In the genomic region with DNA sequence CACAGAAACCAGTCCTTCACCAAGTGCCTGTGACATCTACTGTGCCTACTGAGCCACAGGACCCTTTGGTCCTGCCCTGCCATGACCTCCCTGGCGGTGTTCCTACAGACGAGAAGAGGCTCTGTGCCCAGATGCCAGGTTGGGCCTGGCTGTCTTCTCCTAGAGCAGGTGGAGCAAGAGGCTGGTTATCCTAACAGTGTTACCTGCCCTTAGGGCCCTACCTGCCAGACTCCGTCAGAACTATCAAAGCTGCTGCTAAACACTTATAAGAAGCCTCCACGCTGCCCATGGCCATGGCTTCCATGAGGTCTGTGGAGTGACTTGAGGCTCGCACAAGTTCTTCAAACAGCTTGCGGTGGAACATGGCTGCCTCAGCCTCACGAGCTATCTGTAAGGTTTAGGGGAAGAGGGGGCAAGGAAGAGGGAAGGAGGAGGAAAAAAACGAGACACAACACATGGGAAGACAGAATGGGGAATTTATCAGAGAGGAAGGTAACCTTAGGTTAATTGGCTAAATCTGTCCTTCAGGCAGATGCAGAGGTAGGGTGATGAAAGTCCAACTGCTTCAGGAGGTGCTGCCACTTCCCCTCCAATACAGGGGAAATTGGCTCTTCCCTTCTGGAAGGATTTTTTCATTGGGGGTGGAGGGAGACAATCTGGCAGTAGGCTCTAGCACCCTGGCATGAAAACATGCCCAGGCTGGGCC, we compare ENCODE assay signal across 10 cellular contexts. TPM values are rescaled to one million over a fixed set of nuclear protein-coding genes. Genes with fewer than 3 reads are reported as not detected.
DNase-seq lines count a peak whose midpoint lies in the region; ATAC-seq, FAIRE-seq and TF ChIP-seq lines count a peak whose summit lies in the region.
"Had no signal": no experiment of that assay in that cellular context is flagged by ENCODE, and none has a peak within 500 bp of the region (broad histone marks: within the 10 kb centered on the region; RNA-seq: fewer than 3 reads in every experiment).

No MANE protein-coding gene starts in this region.

- peaks cover 0 to 11% of the 10 kb centered on the region in 2 donors for H3K4me1 ChIP-seq in kidney (ENCODE audit: control insufficient read depth in 1 of 2, insufficient read depth in 1 of 2, low read depth in 1 of 2, low read length in 2 of 2)
- H3K4me1 ChIP-seq in suprapubic skin, result peaks cover 35% of the 10 kb centered on the region

- no peaks in the 10 kb centered on the region for H3K9me3 ChIP-seq in kidney (ENCODE audit: control insufficient read depth in 1 of 2, low read length in 2 of 2)
- no peaks in the 10 kb centered on the region for H3K9me3 ChIP-seq in suprapubic skin

- peak; percentile 43 for DNase-seq in activated CD8-positive, alpha-beta memory T cell treated with anti-CD3 and anti-CD28 coated beads, Interleukin-2, amount 50 U/mL, for 48 hours
- no peak for DNase-seq in activated CD8-positive, alpha-beta memory T cell treated with anti-CD3 and anti-CD28 coated beads, Interleukin-2, amount 10 ng/mL, durations not matched to agents 7 days and 5 days
- DNase-seq in kidney (no peak), suprapubic skin (ENCODE audit: low spot score in 2 of 2) (no peak), T-helper 2 cell (no peak), endothelial cell (ENCODE audit: low spot score) (no peak)
- DNase-seq: activated CD4-positive, CD25-positive, alpha-beta regulatory T cell had no signal

- no peak overlapping the region for H3K9ac ChIP-seq in kidney (ENCODE audit: low read length in 2 of 2)

- TF ChIP-seq EP300 in suprapubic skin (IDR thresholded peaks at IDR 0.05), result no peak

- no peak for FAIRE-seq in kidney (lab: Jason Lieb, UNC)

- H3K9me3 Mint-ChIP-seq in activated CD8-positive, alpha-beta memory T cell treated with anti-CD3 and anti-CD28 coated beads, Interleukin-2, amount 10 ng/mL, durations not matched to agents 7 days and 5 days (ENCODE audit: low read depth), result no peaks in the 10 kb centered on the region
- H3K9me3 Mint-ChIP-seq in activated naive CD8-positive, alpha-beta T cell (ENCODE audit: low read depth), result no peaks in the 10 kb centered on the region
- H3K9me3 Mint-ChIP-seq in endothelial cell (ENCODE audit: unreplicated experiment), result no peaks in the 10 kb centered on the region

- H3K27me3 Mint-ChIP-seq in activated CD8-positive, alpha-beta memory T cell treated with anti-CD3 and anti-CD28 coated beads, Interleukin-2, amount 10 ng/mL, durations not matched to agents 7 days and 5 days, result peaks cover 3% of the 10 kb centered on the region
- no peaks in the 10 kb centered on the region for H3K27me3 Mint-ChIP-seq in activated naive CD8-positive, alpha-beta T cell
- peaks cover 9% of the 10 kb centered on the region for H3K27me3 Mint-ChIP-seq in endothelial cell (ENCODE audit: unreplicated experiment)

- WGBS in suprapubic skin, result 57% methylated on average over 8 of the region's 8 CpGs

- peaks cover 14% of the 10 kb centered on the region for H3K4me1 Mint-ChIP-seq in activated CD8-positive, alpha-beta memory T cell treated with anti-CD3 and anti-CD28 coated beads, Interleukin-2, amount 10 ng/mL, durations not matched to agents 7 days and 5 days
- peaks cover 9% of the 10 kb centered on the region for H3K4me1 Mint-ChIP-seq in activated naive CD8-positive, alpha-beta T cell (ENCODE audit: low read depth)
- H3K4me1 Mint-ChIP-seq in endothelial cell (ENCODE audit: unreplicated experiment), result peaks cover 2% of the 10 kb centered on the region

- no peaks in the 10 kb centered on the region for H3K27me3 ChIP-seq in suprapubic skin

- TF ChIP-seq CTCF in kidney (IDR thresholded peaks at IDR 0.05; ENCODE audit: borderline replicate concordance, extremely low read depth, insufficient read depth), result no peak
- TF ChIP-seq CTCF in suprapubic skin (IDR thresholded peaks at IDR 0.05), result no peak
- TF ChIP-seq CTCF in endothelial cell (IDR thresholded peaks at IDR 0.05; ENCODE audit: unreplicated experiment), result no peak

- H3K27ac Mint-ChIP-seq in activated CD8-positive, alpha-beta memory T cell treated with anti-CD3 and anti-CD28 coated beads, Interleukin-2, amount 10 ng/mL, durations not matched to agents 7 days and 5 days, result no peak overlapping the region
- H3K27ac Mint-ChIP-seq in activated naive CD8-positive, alpha-beta T cell, result peak overlapping the region; percentile 58
- H3K27ac Mint-ChIP-seq in endothelial cell (ENCODE audit: unreplicated experiment), result no peak overlapping the region

- intact Hi-C loops in kidney (cut with DNase I), result no loop called here

- H3K4me3 ChIP-seq in kidney (ENCODE audit: low read length in 2 of 2) (no peak overlapping the region), suprapubic skin (no peak overlapping the region)

- CTCF ChIA-PET in activated CD8-positive, alpha-beta memory T cell treated with anti-CD3 and anti-CD28 coated beads, Interleukin-2, amount 10 ng/mL, durations not matched to agents 7 days and 5 days (lab: Charles Lee), result interaction anchor here (1.2 kb wide), 1 partner anchor 24 kb away, joined by 3 read pairs; no protein-coding TSS in a partner anchor

- H3K27ac ChIP-seq in kidney (ENCODE audit: low read depth in 2 of 2, low read length in 2 of 2), result peak overlapping the region; percentile 26 to 56
- H3K27ac ChIP-seq in suprapubic skin, result peak overlapping the region; percentile 53

- no peak overlapping the region for H3K4me3 Mint-ChIP-seq in activated CD8-positive, alpha-beta memory T cell treated with anti-CD3 and anti-CD28 coated beads, Interleukin-2, amount 10 ng/mL, durations not matched to agents 7 days and 5 days
- H3K4me3 Mint-ChIP-seq in activated naive CD8-positive, alpha-beta T cell, result no peak overlapping the region
- H3K4me3 Mint-ChIP-seq in endothelial cell (ENCODE audit: unreplicated experiment), result no peak overlapping the region

- ATAC-seq in activated CD8-positive, alpha-beta memory T cell treated with anti-CD3 and anti-CD28 coated beads, Interleukin-2, amount 10 ng/mL, durations not matched to agents 7 days and 5 days, result no peak
- ATAC-seq in GM19395 (IDR thresholded peaks at IDR 0.05; ENCODE audit: unreplicated experiment), result no peak

- H3K36me3 ChIP-seq in kidney (ENCODE audit: control insufficient read depth in 1 of 2, insufficient read depth in 2 of 2, low read length in 2 of 2), result peaks cover 53 to 70% of the 10 kb centered on the region in 2 donors
- peaks cover 93% of the 10 kb centered on the region for H3K36me3 ChIP-seq in suprapubic skin

- H3K36me3 Mint-ChIP-seq in activated CD8-positive, alpha-beta memory T cell treated with anti-CD3 and anti-CD28 coated beads, Interleukin-2, amount 10 ng/mL, durations not matched to agents 7 days and 5 days, result peaks cover 88% of the 10 kb centered on the region
- H3K36me3 Mint-ChIP-seq in activated naive CD8-positive, alpha-beta T cell, result peaks cover 2% of the 10 kb centered on the region
- H3K36me3 Mint-ChIP-seq in endothelial cell (ENCODE audit: low read depth, unreplicated experiment), result peaks cover 67% of the 10 kb centered on the region

- TF ChIP-seq POLR2A in suprapubic skin (IDR thresholded peaks at IDR 0.05), result no peak

RNA-seq across cellular contexts. Expression of a gene that starts 5.4 kb away (rescaled TPM):
- total RNA-seq in activated CD8-positive, alpha-beta memory T cell treated with anti-CD3 and anti-CD28 coated beads, Interleukin-2, amount 10 ng/mL, durations not matched to agents 7 days and 5 days, result not detected
- total RNA-seq in kidney, result 5.4 TPM
- 2.7 TPM for polyA plus RNA-seq in kidney (ENCODE audit: insufficient read depth, low read depth, low replicate concordance)
- total RNA-seq in suprapubic skin, result 10 to 100 TPM in 2 of 4 donors, 1 to 10 TPM in 2; 3.6 to 13.1 (median 9.0) TPM
- total RNA-seq in endothelial cell (ENCODE audit: unreplicated experiment), result 0.31 TPM
- total RNA-seq: G401 had no signal

RNA-seq across cellular contexts. Expression of a gene that starts 28.0 kb away (rescaled TPM):
- 1,000 to 10,000 TPM; 1,010 to 1,764 TPM for total RNA-seq in activated CD8-positive, alpha-beta memory T cell treated with anti-CD3 and anti-CD28 coated beads, Interleukin-2, amount 10 ng/mL, durations not matched to agents 7 days and 5 days
- total RNA-seq in kidney, result 1,124 TPM
- polyA plus RNA-seq in kidney (ENCODE audit: insufficient read depth, low read depth, low replicate concordance), result 799 TPM
- 100 to 1,000 TPM; 294 to 522 (median 411) TPM for total RNA-seq in suprapubic skin
- total RNA-seq in endothelial cell (ENCODE audit: unreplicated experiment), result 604 TPM
